Comparison of ENCODE assay signal across 10 cellular contexts in genomic region chr5:143154495-143155375, GRCh38.
DNase-seq lines count a peak whose midpoint lies in the region; ATAC-seq and TF ChIP-seq lines count a peak whose summit lies in the region.
"Had no signal": no experiment of that assay in that cellular context is flagged by ENCODE, and none has a peak within 500 bp of the region (broad histone marks: within the 10 kb centered on the region; RNA-seq: fewer than 3 reads in every experiment).

No MANE protein-coding gene starts in this region.

- H3K9me3 ChIP-seq in heart right ventricle, result no peaks in the 10 kb centered on the region

- no peak overlapping the region for H3K4me3 ChIP-seq in heart right ventricle

- ATAC-seq in heart right ventricle (peak in 1 of 8 donors; percentile 16), Right ventricle myocardium superior (ENCODE audit: poor library complexity) (no peak), HG02759 (IDR thresholded peaks at IDR 0.05; ENCODE audit: unreplicated experiment) (no peak)

- TF ChIP-seq CTCF in heart right ventricle (IDR thresholded peaks at IDR 0.05), result no peak

- no peaks in the 10 kb centered on the region for H3K27me3 ChIP-seq in heart right ventricle

- H3K27ac ChIP-seq in heart right ventricle, result peak overlapping the region in 9 of 10 donors; percentile 43 to 73 (median 53)
- H3K27ac ChIP-seq in epithelial cell of prostate, result peak overlapping the region; percentile 28

- 68 to 80% methylated on average over 5 of the region's 5 CpGs for WGBS in heart right ventricle, 2 donors

- peaks cover 0 to 27% (median 7%) of the 10 kb centered on the region in 9 donors for H3K36me3 ChIP-seq in heart right ventricle

- intact Hi-C loops in heart right ventricle (cut with DNase I), result no loop called here
- intact Hi-C loops in Right ventricle myocardium superior (cut with DNase I), result no loop called here

- H3K4me1 ChIP-seq in heart right ventricle, result peaks cover 7 to 45% (median 37%) of the 10 kb centered on the region in 9 donors

- DNase-seq in heart right ventricle (no peak), Right ventricle myocardium superior (no peak), epithelial cell of prostate (ENCODE audit: low read depth, low spot score) (no peak), myocyte (ENCODE audit: low read depth) (peak; percentile 50), occipital lobe (lab: John Stamatoyannopoulos, UW) (no peak), NCI-H82 (lab: John Stamatoyannopoulos, UW) (no peak)
- DNase-seq in activated CD4-positive, alpha-beta T cell treated with anti-CD3 and anti-CD28 coated beads, Interleukin-2, amount 50 U/mL, for 1 hour, result no peak
- DNase-seq: 8988T, left cardiac atrium had no signal
